13 cellular contexts compared by ENCODE assay signal in genomic region chr9:136839229-136840139, GRCh38. TPM values are rescaled to one million over a fixed set of nuclear protein-coding genes. Genes with fewer than 3 reads are reported as not detected.
DNase-seq lines count a peak whose midpoint lies in the region; ATAC-seq, FAIRE-seq and TF ChIP-seq lines count a peak whose summit lies in the region.
"Had no signal": no experiment of that assay in that cellular context is flagged by ENCODE, and none has a peak within 500 bp of the region (broad histone marks: within the 10 kb centered on the region; RNA-seq: fewer than 3 reads in every experiment).

No MANE protein-coding gene starts in this region.

- intact Hi-C loops in HepG2 (cut with micrococcal nuclease; ENCODE audit: unreplicated experiment), result no loop called here

- H3K27me3 ChIP-seq in HUES64 (ENCODE audit: insufficient read depth, low read length), result no peaks in the 10 kb centered on the region
- H3K27me3 ChIP-seq in HepG2 (ENCODE audit: control insufficient read depth in 1 of 2, insufficient read depth in 2 of 2, low read length in 2 of 2), result no peaks in the 10 kb centered on the region

- H3K4me1 ChIP-seq in A549, result peaks cover 56% of the 10 kb centered on the region
- peaks cover 9% of the 10 kb centered on the region; the same call in 1 of the 2 replicates for H3K4me1 ChIP-seq in HUES64 (ENCODE audit: insufficient read depth, low read length)
- peaks cover 41% of the 10 kb centered on the region for H3K4me1 ChIP-seq in HepG2 (ENCODE audit: insufficient read depth, low read length)

- TF ChIP-seq RAD21 in A549 (conservative IDR thresholded peaks at IDR 0.05 in 1 of 2, IDR thresholded peaks at IDR 0.05 in 1 of 2) (no peak), HepG2 (CRISPR knock-in tag; IDR thresholded peaks at IDR 0.05) (no peak)

- no peak for TF ChIP-seq POLR2A in A549 (IDR thresholded peaks at IDR 0.05; ENCODE audit: low read length)
- TF ChIP-seq POLR2A in HepG2 (IDR thresholded peaks at IDR 0.05; ENCODE audit: insufficient read depth in 1 of 2, low read depth in 2 of 2, low read length in 2 of 2), result no peak

- DNase-seq in A549 (ENCODE audit: low read depth in 1 of 2, low spot score in 1 of 2), result no peak
- no peak for DNase-seq in HepG2 (ENCODE audit: low spot score)
- no peak for DNase-seq in middle frontal gyrus (ENCODE audit: extremely low spot score, low spot score)
- DNase-seq in COLO829 (ENCODE audit: low spot score), result no peak
- DNase-seq in UCSD-AML1 (lab: John Stamatoyannopoulos, UW; ENCODE audit: unreplicated experiment), result no peak
- DNase-seq: central memory CD4-positive, alpha-beta T cell; GM23248; islet precursor cell; NCI-H1092 treated with DMSO at 0.1 percent for 48 hours; upper lobe of right lung had no signal

- H3K27ac ChIP-seq in A549, result peak overlapping the region in 1 of 2 experiments; percentile 90; a peak in 2 of 6 replicates
- H3K27ac ChIP-seq in HUES64 (ENCODE audit: low read depth, low read length), result 0 out of 2 replicates have a peak overlapping the region, but pooled peaks have one; percentile 18
- H3K27ac ChIP-seq in HepG2 (ENCODE audit: extremely low read length, insufficient read depth, low read length), result peak overlapping the region; percentile 62
- H3K27ac ChIP-seq: GM23248, upper lobe of right lung had no signal

- FAIRE-seq in A549 (lab: Jason Lieb, UNC) (no peak), HepG2 (lab: Jason Lieb, UNC) (no peak)
- FAIRE-seq: endothelial cell of umbilical vein had no signal

- H3K9ac ChIP-seq in HUES64 (ENCODE audit: low read depth, low read length) (no peak overlapping the region), HepG2 (ENCODE audit: insufficient read depth, low read depth, low read length) (no peak overlapping the region)
- H3K9ac ChIP-seq: GM23248 had no signal

- in situ Hi-C loops in HepG2 (cut with HindIII; ENCODE audit: extremely low pct_ligation_motif_present, low pct_unique_long_range_greater_than_20kb), result loop anchor here (10.0 kb wide), 1 partner anchor 195 kb away; the partner anchor contains the start of gene FUT7

- H2AFZ ChIP-seq in HepG2 (ENCODE audit: low read length), result no peak overlapping the region
- H2AFZ ChIP-seq: GM23248 had no signal

- no TSS peak for BruUV-seq in HepG2 (replicated peaks; lab: Mats Ljungman, UMichigan)

- peak overlapping the region; percentile 10; the same call in 2 of the 3 replicates for H3K4me2 ChIP-seq in A549
- H3K4me2 ChIP-seq in HepG2 (ENCODE audit: low read depth, low read length), result no peak overlapping the region

- no peak for TF ChIP-seq CTCF in A549 (IDR thresholded peaks at IDR 0.05)
- no peak for TF ChIP-seq CTCF in HepG2 (CRISPR knock-in tag; IDR thresholded peaks at IDR 0.05)

- CTCF ChIA-PET in A549 (lab: Yijun Ruan, JAX), result interaction anchor here (1.0 to 3.2 kb wide), 10 partner anchors 8 to 196 kb away, joined by 3 to 13 read pairs (median 4); no protein-coding TSS in a partner anchor
- CTCF ChIA-PET in HepG2 (lab: Yijun Ruan, JAX; ENCODE audit: low intra/inter-chr PET ratio, low total read pairs), result no interaction called here

- no peak for ATAC-seq in A549
- no peak for ATAC-seq in HepG2
- ATAC-seq: upper lobe of right lung had no signal

- 74% methylated on average over 26 of the region's 36 CpGs for WGBS in A549 (ENCODE audit: missing lambda C conversion rate)
- WGBS in HUES64, result 90% methylated on average over 36 of the region's 36 CpGs
- WGBS in HepG2 (ENCODE audit: low lambda C conversion rate), result 97% methylated on average over 26 of the region's 36 CpGs

- H3K79me2 ChIP-seq in HepG2 (ENCODE audit: insufficient read depth, low read length), result no peaks in the 10 kb centered on the region

- no peaks in the 10 kb centered on the region for H4K20me1 ChIP-seq in HepG2 (ENCODE audit: insufficient read depth, low read length)

- POLR2A ChIA-PET in A549 (lab: Yijun Ruan, JAX) (interaction anchor here (1.0 kb wide), 1 partner anchor 32 kb away, joined by 3 read pairs; no protein-coding TSS in a partner anchor), HepG2 (lab: Yijun Ruan, JAX) (interaction anchor here (1.5 kb wide), 1 partner anchor 47 kb away, joined by 3 read pairs; the partner anchor contains the start of gene TRAF2)

- TF ChIP-seq EP300 in A549 (IDR thresholded peaks at IDR 0.05) (no peak), HepG2 (IDR thresholded peaks at IDR 0.05; ENCODE audit: low read depth in 2 of 2, low read length in 2 of 2) (no peak), HepG2 (CRISPR knock-in tag; IDR thresholded peaks at IDR 0.05; ENCODE audit: borderline replicate concordance) (no peak)

- H3K4me3 ChIP-seq in A549 (no peak overlapping the region), HUES64 (ENCODE audit: low read length) (no peak overlapping the region), HepG2 (replicated peaks in 1 of 3; ENCODE audit: insufficient read depth in 1 of 3, low read depth in 2 of 3, low read length in 3 of 3) (no peak overlapping the region)
- H3K4me3 ChIP-seq: GM23248, mucosa of descending colon, upper lobe of right lung had no signal

- peaks cover 15% of the 10 kb centered on the region for H3K36me3 ChIP-seq in HUES64 (ENCODE audit: insufficient read depth, low read length)
- peaks cover 10 to 11% of the 10 kb centered on the region in 2 experiments; a peak in 3 of 5 replicates for H3K36me3 ChIP-seq in HepG2 (replicated peaks in 1 of 2; ENCODE audit: control insufficient read depth in 1 of 2, insufficient read depth in 2 of 2, low read length in 2 of 2)

- no peaks in the 10 kb centered on the region for H3K9me3 ChIP-seq in A549
- H3K9me3 ChIP-seq in HUES64 (ENCODE audit: insufficient read depth, low read depth, low read length), result no peaks in the 10 kb centered on the region
- no peaks in the 10 kb centered on the region for H3K9me3 ChIP-seq in HepG2 (ENCODE audit: low read length)
- H3K9me3 ChIP-seq: mucosa of descending colon, upper lobe of right lung had no signal

RNA-seq across cellular contexts. Expression of gene AJM1, which starts 2.8 kb away (rescaled TPM):
- polyA plus RNA-seq in A549 (2011; rRNA removed), result 0.75 and 0.76 TPM in 2 replicates
- polyA plus RNA-seq in A549 (2012; cell fraction: cytosol; rRNA removed), result 1.8 and 2.4 TPM in 2 replicates
- polyA plus RNA-seq in A549 (2012; cell fraction: nucleus; rRNA removed), result 7.0 and 10.6 TPM in 2 replicates
- 3.0 to 3.6 TPM (median 3.2 TPM) in 3 replicates for polyA plus RNA-seq in A549 (2017; fragmentation: RNase III; extraction: RNeasy Plus Mini Kit Qiagen cat#74134 plus additional on column Dnase treatment)
- polyA minus RNA-seq in A549 (2011; rRNA and poly(A)+ RNA removed), result 0.37 and 0.44 TPM in 2 replicates
- 0.70 TPM for polyA plus RNA-seq in HUES64 (2013, experiment 1 of 2)
- 0.51 TPM for polyA plus RNA-seq in HUES64 (2013, experiment 2 of 2)
- total RNA-seq in HepG2 (2016; rRNA removed; fragmentation: Illumina TruSeq; extraction: Trizol), result 0.48 and 1.1 TPM in 2 replicates
- total RNA-seq in HepG2 (2016; cell fraction: cytosol; rRNA removed; fragmentation: Illumina TruSeq; extraction: Trizol; ENCODE audit: low read depth), result 0.61 and 0.71 TPM in 2 replicates
- total RNA-seq in HepG2 (2016; cell fraction: insoluble cytoplasmic fraction; rRNA removed; fragmentation: Illumina TruSeq; extraction: Trizol), result 0.30 and 1.00 TPM in 2 replicates
- total RNA-seq in HepG2 (2016; cell fraction: membrane; rRNA removed; fragmentation: Illumina TruSeq; extraction: Trizol), result 0.59 and 0.90 TPM in 2 replicates
- total RNA-seq in HepG2 (2016; cell fraction: nucleus; rRNA removed; fragmentation: Illumina TruSeq; extraction: Trizol), result 1.0 TPM in 2 replicates
- 1.2 and 1.4 TPM in 2 replicates for polyA plus RNA-seq in HepG2 (2011; rRNA removed)
- polyA plus RNA-seq in HepG2 (2011; cell fraction: cytosol; rRNA removed), result 0.45 and 0.97 TPM in 2 replicates
- polyA plus RNA-seq in HepG2 (2011; cell fraction: nucleus; rRNA removed), result 22.1 and 27.9 TPM in 2 replicates
- 2.2 TPM in 2 replicates for polyA plus RNA-seq in HepG2 (2012)
- polyA plus RNA-seq in HepG2 (2016; cell fraction: cytosol; fragmentation: Illumina TruSeq; extraction: Trizol; ENCODE audit: low read depth), result 0.40 and 0.78 TPM in 2 replicates
- polyA plus RNA-seq in HepG2 (2016; cell fraction: insoluble cytoplasmic fraction; fragmentation: Illumina TruSeq; extraction: Trizol; ENCODE audit: low read depth), result 0.61 and 0.74 TPM in 2 replicates
- 0.52 and 0.76 TPM in 2 replicates for polyA plus RNA-seq in HepG2 (2016; cell fraction: membrane; fragmentation: Illumina TruSeq; extraction: Trizol; ENCODE audit: low read depth)
- 4.1 and 4.6 TPM in 2 replicates for polyA plus RNA-seq in HepG2 (2016; cell fraction: nucleus; fragmentation: Illumina TruSeq; extraction: Trizol; ENCODE audit: insufficient read depth, low read depth)
- 0.77 and 1.1 TPM in 2 replicates for polyA minus RNA-seq in HepG2 (2011; rRNA and poly(A)+ RNA removed; ENCODE audit: low replicate concordance)
- polyA minus RNA-seq in HepG2 (2011; cell fraction: cytosol; rRNA and poly(A)+ RNA removed), result 1.5 and 1.8 TPM in 2 replicates
- polyA minus RNA-seq in HepG2 (2011; cell fraction: nucleus; rRNA and poly(A)+ RNA removed), result 3.0 and 3.3 TPM in 2 replicates

RNA-seq across cellular contexts. Expression of gene PHPT1, which starts 9.7 kb away (rescaled TPM):
- polyA plus RNA-seq in A549 (2011; rRNA removed) (104 and 123 TPM in 2 replicates), A549 (2017; fragmentation: RNase III; extraction: RNeasy Plus Mini Kit Qiagen cat#74134 plus additional on column Dnase treatment) (234 to 261 TPM (median 239 TPM) in 3 replicates), HepG2 (2011; rRNA removed) (184 and 189 TPM in 2 replicates)
- polyA plus RNA-seq in A549 (2012; cell fraction: cytosol; rRNA removed), result 510 and 515 TPM in 2 replicates
- 329 and 453 TPM in 2 replicates for polyA plus RNA-seq in A549 (2012; cell fraction: nucleus; rRNA removed)
- polyA minus RNA-seq in A549 (2011; rRNA and poly(A)+ RNA removed), result 34.7 and 36.2 TPM in 2 replicates
- 113 TPM for polyA plus RNA-seq in HUES64 (2013, experiment 1 of 2)
- polyA plus RNA-seq in HUES64 (2013, experiment 2 of 2), result 129 TPM
- total RNA-seq in HepG2 (2016; rRNA removed; fragmentation: Illumina TruSeq; extraction: Trizol), result 155 and 192 TPM in 2 replicates
- total RNA-seq in HepG2 (2016; cell fraction: cytosol; rRNA removed; fragmentation: Illumina TruSeq; extraction: Trizol; ENCODE audit: low read depth), result 102 and 115 TPM in 2 replicates
- 166 and 201 TPM in 2 replicates for total RNA-seq in HepG2 (2016; cell fraction: insoluble cytoplasmic fraction; rRNA removed; fragmentation: Illumina TruSeq; extraction: Trizol)
- total RNA-seq in HepG2 (2016; cell fraction: membrane; rRNA removed; fragmentation: Illumina TruSeq; extraction: Trizol), result 119 and 147 TPM in 2 replicates
- total RNA-seq in HepG2 (2016; cell fraction: nucleus; rRNA removed; fragmentation: Illumina TruSeq; extraction: Trizol), result 76.8 and 86.8 TPM in 2 replicates
- polyA plus RNA-seq in HepG2 (2011; cell fraction: cytosol; rRNA removed), result 184 and 289 TPM in 2 replicates
- 352 and 483 TPM in 2 replicates for polyA plus RNA-seq in HepG2 (2011; cell fraction: nucleus; rRNA removed)
- polyA plus RNA-seq in HepG2 (2012), result 109 and 121 TPM in 2 replicates
- polyA plus RNA-seq in HepG2 (2016; cell fraction: cytosol; fragmentation: Illumina TruSeq; extraction: Trizol; ENCODE audit: low read depth), result 97.4 and 122 TPM in 2 replicates
- 136 and 146 TPM in 2 replicates for polyA plus RNA-seq in HepG2 (2016; cell fraction: insoluble cytoplasmic fraction; fragmentation: Illumina TruSeq; extraction: Trizol; ENCODE audit: low read depth)
- 95.2 and 109 TPM in 2 replicates for polyA plus RNA-seq in HepG2 (2016; cell fraction: membrane; fragmentation: Illumina TruSeq; extraction: Trizol; ENCODE audit: low read depth)
- polyA plus RNA-seq in HepG2 (2016; cell fraction: nucleus; fragmentation: Illumina TruSeq; extraction: Trizol; ENCODE audit: insufficient read depth, low read depth), result 167 and 176 TPM in 2 replicates
- polyA minus RNA-seq in HepG2 (2011; rRNA and poly(A)+ RNA removed; ENCODE audit: low replicate concordance), result 32.0 and 34.3 TPM in 2 replicates
- polyA minus RNA-seq in HepG2 (2011; cell fraction: cytosol; rRNA and poly(A)+ RNA removed), result 21.5 and 26.7 TPM in 2 replicates
- polyA minus RNA-seq in HepG2 (2011; cell fraction: nucleus; rRNA and poly(A)+ RNA removed), result 33.4 and 39.9 TPM in 2 replicates

RNA-seq across cellular contexts. Expression of gene MAMDC4, which starts 12.7 kb away (rescaled TPM):
- 1.3 and 1.5 TPM in 2 replicates for polyA plus RNA-seq in A549 (2011; rRNA removed)
- polyA plus RNA-seq in A549 (2012; cell fraction: cytosol; rRNA removed), result 4.3 and 6.0 TPM in 2 replicates
- 61.0 and 92.6 TPM in 2 replicates for polyA plus RNA-seq in A549 (2012; cell fraction: nucleus; rRNA removed)
- polyA plus RNA-seq in A549 (2017; fragmentation: RNase III; extraction: RNeasy Plus Mini Kit Qiagen cat#74134 plus additional on column Dnase treatment), result 7.3 to 9.1 TPM (median 7.6 TPM) in 3 replicates
- polyA minus RNA-seq in A549 (2011; rRNA and poly(A)+ RNA removed), result 0.50 and 0.68 TPM in 2 replicates
- polyA plus RNA-seq in HUES64 (2013, experiment 1 of 2), result 3.5 TPM
- 2.5 TPM for polyA plus RNA-seq in HUES64 (2013, experiment 2 of 2)
- total RNA-seq in HepG2 (2016; rRNA removed; fragmentation: Illumina TruSeq; extraction: Trizol), result 1.2 and 6.0 TPM in 2 replicates
- 1.7 and 2.2 TPM in 2 replicates for total RNA-seq in HepG2 (2016; cell fraction: cytosol; rRNA removed; fragmentation: Illumina TruSeq; extraction: Trizol; ENCODE audit: low read depth)
- total RNA-seq in HepG2 (2016; cell fraction: insoluble cytoplasmic fraction; rRNA removed; fragmentation: Illumina TruSeq; extraction: Trizol), result 1.0 and 7.5 TPM in 2 replicates
- 0.83 and 1.1 TPM in 2 replicates for total RNA-seq in HepG2 (2016; cell fraction: membrane; rRNA removed; fragmentation: Illumina TruSeq; extraction: Trizol)
- total RNA-seq in HepG2 (2016; cell fraction: nucleus; rRNA removed; fragmentation: Illumina TruSeq; extraction: Trizol), result 7.7 and 10.7 TPM in 2 replicates
- polyA plus RNA-seq in HepG2 (2011; rRNA removed), result 6.8 and 7.9 TPM in 2 replicates
- polyA plus RNA-seq in HepG2 (2011; cell fraction: cytosol; rRNA removed), result 1.2 and 2.6 TPM in 2 replicates
- 170 and 232 TPM in 2 replicates for polyA plus RNA-seq in HepG2 (2011; cell fraction: nucleus; rRNA removed)
- 6.5 and 6.7 TPM in 2 replicates for polyA plus RNA-seq in HepG2 (2012)
- 0.48 and 0.49 TPM in 2 replicates for polyA plus RNA-seq in HepG2 (2016; cell fraction: cytosol; fragmentation: Illumina TruSeq; extraction: Trizol; ENCODE audit: low read depth)
- polyA plus RNA-seq in HepG2 (2016; cell fraction: insoluble cytoplasmic fraction; fragmentation: Illumina TruSeq; extraction: Trizol; ENCODE audit: low read depth), result 1.2 and 1.3 TPM in 2 replicates
- 0.57 and 0.68 TPM in 2 replicates for polyA plus RNA-seq in HepG2 (2016; cell fraction: membrane; fragmentation: Illumina TruSeq; extraction: Trizol; ENCODE audit: low read depth)
- 32.1 and 33.9 TPM in 2 replicates for polyA plus RNA-seq in HepG2 (2016; cell fraction: nucleus; fragmentation: Illumina TruSeq; extraction: Trizol; ENCODE audit: insufficient read depth, low read depth)
- polyA minus RNA-seq in HepG2 (2011; rRNA and poly(A)+ RNA removed; ENCODE audit: low replicate concordance), result 0.96 and 2.4 TPM in 2 replicates
- 0.69 and 1.2 TPM in 2 replicates for polyA minus RNA-seq in HepG2 (2011; cell fraction: cytosol; rRNA and poly(A)+ RNA removed)
- 8.8 and 10.9 TPM in 2 replicates for polyA minus RNA-seq in HepG2 (2011; cell fraction: nucleus; rRNA and poly(A)+ RNA removed)

RNA-seq across cellular contexts. Expression of gene EDF1, which starts 26.6 kb away (rescaled TPM):
- 284 and 464 TPM in 2 replicates for polyA plus RNA-seq in A549 (2011; rRNA removed)
- 581 and 858 TPM in 2 replicates for polyA plus RNA-seq in A549 (2012; cell fraction: cytosol; rRNA removed)
- 426 and 433 TPM in 2 replicates for polyA plus RNA-seq in A549 (2012; cell fraction: nucleus; rRNA removed)
- polyA plus RNA-seq in A549 (2017; fragmentation: RNase III; extraction: RNeasy Plus Mini Kit Qiagen cat#74134 plus additional on column Dnase treatment), result 472 to 560 TPM (median 477 TPM) in 3 replicates
- polyA minus RNA-seq in A549 (2011; rRNA and poly(A)+ RNA removed), result 105 and 129 TPM in 2 replicates
- 222 TPM for polyA plus RNA-seq in HUES64 (2013, experiment 1 of 2)
- polyA plus RNA-seq in HUES64 (2013, experiment 2 of 2), result 217 TPM
- 379 and 474 TPM in 2 replicates for total RNA-seq in HepG2 (2016; rRNA removed; fragmentation: Illumina TruSeq; extraction: Trizol)
- 152 and 180 TPM in 2 replicates for total RNA-seq in HepG2 (2016; cell fraction: cytosol; rRNA removed; fragmentation: Illumina TruSeq; extraction: Trizol; ENCODE audit: low read depth)
- 390 and 529 TPM in 2 replicates for total RNA-seq in HepG2 (2016; cell fraction: insoluble cytoplasmic fraction; rRNA removed; fragmentation: Illumina TruSeq; extraction: Trizol)
- 186 and 193 TPM in 2 replicates for total RNA-seq in HepG2 (2016; cell fraction: membrane; rRNA removed; fragmentation: Illumina TruSeq; extraction: Trizol)
- total RNA-seq in HepG2 (2016; cell fraction: nucleus; rRNA removed; fragmentation: Illumina TruSeq; extraction: Trizol), result 157 and 160 TPM in 2 replicates
- 235 and 269 TPM in 2 replicates for polyA plus RNA-seq in HepG2 (2011; rRNA removed)
- polyA plus RNA-seq in HepG2 (2011; cell fraction: cytosol; rRNA removed), result 392 and 430 TPM in 2 replicates
- 129 and 177 TPM in 2 replicates for polyA plus RNA-seq in HepG2 (2011; cell fraction: nucleus; rRNA removed)
- polyA plus RNA-seq in HepG2 (2012), result 257 and 326 TPM in 2 replicates
- polyA plus RNA-seq in HepG2 (2016; cell fraction: cytosol; fragmentation: Illumina TruSeq; extraction: Trizol; ENCODE audit: low read depth), result 191 and 202 TPM in 2 replicates
- 553 and 620 TPM in 2 replicates for polyA plus RNA-seq in HepG2 (2016; cell fraction: insoluble cytoplasmic fraction; fragmentation: Illumina TruSeq; extraction: Trizol; ENCODE audit: low read depth)
- 198 and 200 TPM in 2 replicates for polyA plus RNA-seq in HepG2 (2016; cell fraction: membrane; fragmentation: Illumina TruSeq; extraction: Trizol; ENCODE audit: low read depth)
- 307 and 322 TPM in 2 replicates for polyA plus RNA-seq in HepG2 (2016; cell fraction: nucleus; fragmentation: Illumina TruSeq; extraction: Trizol; ENCODE audit: insufficient read depth, low read depth)
- polyA minus RNA-seq in HepG2 (2011; rRNA and poly(A)+ RNA removed; ENCODE audit: low replicate concordance), result 34.3 and 99.7 TPM in 2 replicates
- 87.8 and 91.0 TPM in 2 replicates for polyA minus RNA-seq in HepG2 (2011; cell fraction: cytosol; rRNA and poly(A)+ RNA removed)
- 84.2 and 94.6 TPM in 2 replicates for polyA minus RNA-seq in HepG2 (2011; cell fraction: nucleus; rRNA and poly(A)+ RNA removed)

RNA-seq across cellular contexts. Expression of gene RABL6, which starts 31.7 kb away (rescaled TPM):
- polyA plus RNA-seq in A549 (2011; rRNA removed) (46.8 and 53.5 TPM in 2 replicates), A549 (2017; fragmentation: RNase III; extraction: RNeasy Plus Mini Kit Qiagen cat#74134 plus additional on column Dnase treatment) (70.3 to 72.2 TPM (median 71.4 TPM) in 3 replicates), HepG2 (2011; rRNA removed) (125 and 139 TPM in 2 replicates)
- polyA plus RNA-seq in A549 (2012; cell fraction: cytosol; rRNA removed), result 49.2 and 73.5 TPM in 2 replicates
- polyA plus RNA-seq in A549 (2012; cell fraction: nucleus; rRNA removed), result 112 and 138 TPM in 2 replicates
- polyA minus RNA-seq in A549 (2011; rRNA and poly(A)+ RNA removed), result 70.0 and 70.9 TPM in 2 replicates
- 108 TPM for polyA plus RNA-seq in HUES64 (2013, experiment 1 of 2)
- polyA plus RNA-seq in HUES64 (2013, experiment 2 of 2), result 108 TPM
- 66.4 and 81.5 TPM in 2 replicates for total RNA-seq in HepG2 (2016; rRNA removed; fragmentation: Illumina TruSeq; extraction: Trizol)
- 37.0 and 38.7 TPM in 2 replicates for total RNA-seq in HepG2 (2016; cell fraction: cytosol; rRNA removed; fragmentation: Illumina TruSeq; extraction: Trizol; ENCODE audit: low read depth)
- 54.7 and 84.6 TPM in 2 replicates for total RNA-seq in HepG2 (2016; cell fraction: insoluble cytoplasmic fraction; rRNA removed; fragmentation: Illumina TruSeq; extraction: Trizol)
- total RNA-seq in HepG2 (2016; cell fraction: membrane; rRNA removed; fragmentation: Illumina TruSeq; extraction: Trizol), result 88.7 and 91.1 TPM in 2 replicates
- total RNA-seq in HepG2 (2016; cell fraction: nucleus; rRNA removed; fragmentation: Illumina TruSeq; extraction: Trizol), result 50.3 and 58.9 TPM in 2 replicates
- 72.4 and 105 TPM in 2 replicates for polyA plus RNA-seq in HepG2 (2011; cell fraction: cytosol; rRNA removed)
- 222 and 282 TPM in 2 replicates for polyA plus RNA-seq in HepG2 (2011; cell fraction: nucleus; rRNA removed)
- 114 and 126 TPM in 2 replicates for polyA plus RNA-seq in HepG2 (2012)
- 45.2 and 45.6 TPM in 2 replicates for polyA plus RNA-seq in HepG2 (2016; cell fraction: cytosol; fragmentation: Illumina TruSeq; extraction: Trizol; ENCODE audit: low read depth)
- 68.3 and 84.3 TPM in 2 replicates for polyA plus RNA-seq in HepG2 (2016; cell fraction: insoluble cytoplasmic fraction; fragmentation: Illumina TruSeq; extraction: Trizol; ENCODE audit: low read depth)
- polyA plus RNA-seq in HepG2 (2016; cell fraction: membrane; fragmentation: Illumina TruSeq; extraction: Trizol; ENCODE audit: low read depth), result 80.1 and 85.2 TPM in 2 replicates
- polyA plus RNA-seq in HepG2 (2016; cell fraction: nucleus; fragmentation: Illumina TruSeq; extraction: Trizol; ENCODE audit: insufficient read depth, low read depth), result 135 and 137 TPM in 2 replicates
- 117 and 139 TPM in 2 replicates for polyA minus RNA-seq in HepG2 (2011; rRNA and poly(A)+ RNA removed; ENCODE audit: low replicate concordance)
- 60.1 and 64.7 TPM in 2 replicates for polyA minus RNA-seq in HepG2 (2011; cell fraction: cytosol; rRNA and poly(A)+ RNA removed)
- 67.3 and 68.4 TPM in 2 replicates for polyA minus RNA-seq in HepG2 (2011; cell fraction: nucleus; rRNA and poly(A)+ RNA removed)
